Comparison of ENCODE assay signal across 20 cellular contexts in the genomic region with DNA sequence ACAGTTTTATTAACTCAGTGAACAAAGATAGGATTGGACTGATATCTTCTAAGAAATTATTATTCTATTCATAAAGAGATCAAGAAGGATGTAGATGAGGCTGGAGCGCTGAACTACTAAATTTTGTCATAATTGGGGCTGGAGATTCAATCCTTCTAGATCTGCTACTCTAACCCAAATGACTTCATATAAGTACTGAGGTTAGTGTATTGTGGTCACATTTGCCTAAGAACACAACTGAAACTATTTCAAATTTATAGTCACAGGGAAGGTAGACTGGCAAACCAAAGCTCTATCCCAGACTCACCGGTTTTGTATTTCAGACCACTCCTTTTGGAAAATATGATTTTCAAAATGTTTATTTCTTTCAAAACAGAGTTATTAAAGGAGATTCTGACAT.
A peak's percentile ranks its signal among the peaks of the same experiment; 100 is the strongest.
DNase-seq lines count a peak whose midpoint lies in the region; ATAC-seq, FAIRE-seq and TF ChIP-seq lines count a peak whose summit lies in the region.
"Had no signal": no experiment of that assay in that cellular context is flagged by ENCODE, and none has a peak within 500 bp of the region (broad histone marks: within the 10 kb centered on the region; RNA-seq: fewer than 3 reads in every experiment).

No MANE protein-coding gene starts in this region.

- SMC1A ChIA-PET in GM12878 (lab: Charles Lee; ENCODE audit: uncharacterized antibody, unreplicated experiment): interaction anchor here (1.8 kb wide), 1 partner anchor 90 kb away, joined by 4 read pairs; no protein-coding TSS in a partner anchor

- no peaks in the 10 kb centered on the region for H4K20me1 ChIP-seq in GM12878 (ENCODE audit: control insufficient read depth, insufficient read depth)

- no peaks in the 10 kb centered on the region for H3K36me3 ChIP-seq in GM12878 (ENCODE audit: control insufficient read depth in 2 of 2, insufficient read depth in 2 of 2, low read length in 1 of 2)
- H3K36me3 ChIP-seq: HAP-1 had no signal

- FAIRE-seq in GM12878 (lab: Jason Lieb, UNC): no peak

- CTCF ChIA-PET in GM12878 (lab: Yijun Ruan, JAX): no interaction called here

- no TSS peak for BruUV-seq in GM12878 (replicated peaks; lab: Mats Ljungman, UMichigan)

- H3K4me3 ChIP-seq in GM12878: no peak overlapping the region
- H3K4me3 ChIP-seq: HAP-1 had no signal

- DNase-seq in GM12878 (ENCODE audit: low read depth, low spot score): no peak
- DNase-seq in NCI-H2227 (lab: John Stamatoyannopoulos, UW; ENCODE audit: unreplicated experiment): no peak
- DNase-seq: CD8-positive, alpha-beta T cell; DND-41; GDM1; KG1; NCI-H1048; NCI-H146; NCI-H2081 treated with DMSO at 0.1 percent for 48 hours; NCI-H226; NCI-H69; SK-N-SH; T-helper 1 cell had no signal

- in situ Hi-C loops in GM12878 (cut with MboI): no loop called here

- RAD21 ChIA-PET in GM12878 (lab: Charles Lee; ENCODE audit: unreplicated experiment): no interaction called here

- TF ChIP-seq CTCF in GM12878 (IDR thresholded peaks at IDR 0.05 in 2 of 3, conservative IDR thresholded peaks at IDR 0.05 in 1 of 3; ENCODE audit: control insufficient read depth in 2 of 3, extremely low read depth in 1 of 3, insufficient read depth in 1 of 3, low read depth in 3 of 3, low read length in 3 of 3): no peak

- no peak overlapping the region for H3K27ac ChIP-seq in GM12878 (ENCODE audit: control insufficient read depth, insufficient read depth)

- WGBS in GM12878 (ENCODE audit: insufficient coverage, insufficient replicate concordance, low lambda C conversion rate, missing lambda C conversion rate): 2% methylated on average over 2 of the region's 2 CpGs

- POLR2A ChIA-PET in GM12878 (lab: Charles Lee): no interaction called here

- ATAC-seq in GM18861 (IDR thresholded peaks at IDR 0.05; ENCODE audit: unreplicated experiment) (peak; percentile 71), HG02610 (IDR thresholded peaks at IDR 0.05; ENCODE audit: unreplicated experiment) (peak; percentile 81), HG03342 (IDR thresholded peaks at IDR 0.05; ENCODE audit: unreplicated experiment) (peak; percentile 77), GM12878 (peak; percentile 56), HG03196 (IDR thresholded peaks at IDR 0.05; ENCODE audit: unreplicated experiment) (no peak), GM19455 (IDR thresholded peaks at IDR 0.05; ENCODE audit: unreplicated experiment) (no peak)
- ATAC-seq: CD8-positive, alpha-beta T cell; Right ventricle myocardium inferior had no signal

- no peak for TF ChIP-seq EP300 in GM12878 (IDR thresholded peaks at IDR 0.05; ENCODE audit: borderline replicate concordance in 1 of 2, control insufficient read depth in 1 of 2, low read depth in 2 of 2, low read length in 2 of 2)

- no peak overlapping the region for H2AFZ ChIP-seq in GM12878 (ENCODE audit: control insufficient read depth, low read depth, low read length)

- TF ChIP-seq POLR2A in GM12878 (IDR thresholded peaks at IDR 0.05; ENCODE audit: low read depth, low read length): no peak

- no peaks in the 10 kb centered on the region for H3K79me2 ChIP-seq in GM12878 (ENCODE audit: control insufficient read depth, insufficient read depth, low read length)

- H3K4me2 ChIP-seq in GM12878 (ENCODE audit: control insufficient read depth, insufficient read depth): no peak overlapping the region
- H3K4me2 ChIP-seq: SK-N-SH had no signal

- no peaks in the 10 kb centered on the region for H3K9me3 ChIP-seq in GM12878 (replicated peaks; ENCODE audit: control insufficient read depth, insufficient read depth, low read length)
- H3K9me3 ChIP-seq: HAP-1, SK-N-SH had no signal

- TF ChIP-seq RAD21 in GM12878 (IDR thresholded peaks at IDR 0.05; ENCODE audit: insufficient read depth, low read depth, low read length): no peak

- no peaks in the 10 kb centered on the region for H3K4me1 ChIP-seq in GM12878 (ENCODE audit: control insufficient read depth, insufficient read depth, low read length)
- H3K4me1 ChIP-seq: HAP-1 had no signal

- H3K9ac ChIP-seq in GM12878 (ENCODE audit: control insufficient read depth, insufficient read depth, low read length): no peak overlapping the region
- H3K9ac ChIP-seq: SK-N-SH had no signal

- intact Hi-C loops in GM12878 (cut with micrococcal nuclease; ENCODE audit: unreplicated experiment): no loop called here

- 0 out of 4 replicates have a peak, but pooled peaks cover 0 to 3% of the 10 kb centered on the region in 2 experiments for H3K27me3 ChIP-seq in GM12878 (replicated peaks in 1 of 2; ENCODE audit: control insufficient read depth in 2 of 2, insufficient read depth in 2 of 2, low read length in 1 of 2)

TF ChIP-seq in GM12878, 131 proteins besides CTCF, POLR2A, EP300 and RAD21:
- TF ChIP-seq RBBP5 (conservative IDR thresholded peaks at IDR 0.05) (no peak), EED (IDR thresholded peaks at IDR 0.05; ENCODE audit: low read depth) (no peak), TCF3 (IDR thresholded peaks at IDR 0.05; ENCODE audit: borderline replicate concordance, insufficient read depth, low read depth, low read length) (no peak), BCL11A (IDR thresholded peaks at IDR 0.05; ENCODE audit: low read depth, low read length) (no peak), NFIC (IDR thresholded peaks at IDR 0.05; ENCODE audit: low read depth, low read length) (no peak), RUNX3 (IDR thresholded peaks at IDR 0.05; ENCODE audit: low read length) (peak; percentile 73), MTA2 (IDR thresholded peaks at IDR 0.05; ENCODE audit: low read depth) (no peak), CHD2 (IDR thresholded peaks at IDR 0.05; ENCODE audit: borderline replicate concordance, low read depth, low read length) (no peak), ZNF207 (IDR thresholded peaks at IDR 0.05; ENCODE audit: borderline replicate concordance) (no peak), IKZF2 (IDR thresholded peaks at IDR 0.05) (no peak), JUNB (IDR thresholded peaks at IDR 0.05) (peak; percentile 61)

Comparison
In these comparisons a context has a peak if more than half of its experiments do, and no peak if none do; other contexts are left out.
1. ATAC-seq: peak in GM18861 (single experiment), HG02610 (single experiment), HG03342 (single experiment) and GM12878 (single experiment); none in HG03196 (single experiment) and GM19455 (single experiment).